2 cellular contexts compared by ENCODE assay signal in genomic region chr4:25223770-25224375, GRCh38.
A peak's percentile ranks its signal among the peaks of the same experiment; 100 is the strongest.
TF ChIP-seq lines count a peak whose summit lies in the region.

No MANE protein-coding gene starts in this region.

TF ChIP-seq in HCT116, 20 proteins besides CTCF, POLR2A, EP300 and RAD21 (continued from another document):
- no peak for TF ChIP-seq ZBTB33 (IDR thresholded peaks at IDR 0.05; ENCODE audit: extremely low read depth, insufficient replicate concordance, low read length)
- peak; percentile 99 for TF ChIP-seq CBX3 (IDR thresholded peaks at IDR 0.05; ENCODE audit: low read depth)
- TF ChIP-seq YY1 (IDR thresholded peaks at IDR 0.05; ENCODE audit: extremely low read depth, insufficient replicate concordance, low read depth, low read length) = peak; percentile 75
- TF ChIP-seq MAX (IDR thresholded peaks at IDR 0.05) = 0 out of 2 replicates have a peak, but pooled peaks have one; percentile 6

TF ChIP-seq in WTC11, 78 proteins besides CTCF, POLR2A, EP300 and RAD21 (continued from another document):
- TF ChIP-seq PRDM15 (CRISPR knock-in tag; IDR thresholded peaks at IDR 0.05) = no peak
- no peak for TF ChIP-seq ARID4B (CRISPR knock-in tag; IDR thresholded peaks at IDR 0.05; ENCODE audit: borderline replicate concordance)
- TF ChIP-seq ZNF232 (CRISPR knock-in tag; IDR thresholded peaks at IDR 0.05) = no peak
- TF ChIP-seq HMGXB4 (CRISPR knock-in tag; IDR thresholded peaks at IDR 0.05) = no peak
- no peak for TF ChIP-seq NR1H2 (CRISPR knock-in tag; IDR thresholded peaks at IDR 0.05)
- no peak for TF ChIP-seq MLX (CRISPR knock-in tag; IDR thresholded peaks at IDR 0.05)
- TF ChIP-seq MYBL2 (CRISPR knock-in tag; IDR thresholded peaks at IDR 0.05) = no peak
- no peak for TF ChIP-seq SMAD4 (CRISPR knock-in tag; IDR thresholded peaks at IDR 0.05)
- no peak for TF ChIP-seq TP53 (CRISPR knock-in tag; IDR thresholded peaks at IDR 0.05)
- no peak for TF ChIP-seq ZBTB21 (CRISPR knock-in tag; IDR thresholded peaks at IDR 0.05; ENCODE audit: borderline replicate concordance)
- no peak for TF ChIP-seq ZNF317 (CRISPR knock-in tag; IDR thresholded peaks at IDR 0.05; ENCODE audit: borderline replicate concordance, low read depth)
- TF ChIP-seq OVOL2 (CRISPR knock-in tag; IDR thresholded peaks at IDR 0.05; ENCODE audit: borderline replicate concordance) = no peak
